Comparison of ENCODE assay signal across 12 cellular contexts in genomic region chr1:151211972-151212705, GRCh38. TPM values are rescaled to one million over a fixed set of nuclear protein-coding genes. Genes with fewer than 3 reads are reported as not detected.
A peak's percentile ranks its signal among the peaks of the same experiment; 100 is the strongest.
DNase-seq lines count a peak whose midpoint lies in the region; ATAC-seq and TF ChIP-seq lines count a peak whose summit lies in the region.
"Had no signal": no experiment of that assay in that cellular context is flagged by ENCODE, and none has a peak within 500 bp of the region (broad histone marks: within the 10 kb centered on the region; RNA-seq: fewer than 3 reads in every experiment).

No MANE protein-coding gene starts in this region.

- intact Hi-C loops in IMR-90 (cut with micrococcal nuclease), result no loop called here

- H3K9ac ChIP-seq in IMR-90 (ENCODE audit: low read depth, low read length) (no peak overlapping the region), mesenchymal stem cell (ENCODE audit: low read length) (no peak overlapping the region)

- no peak overlapping the region for H2AK9ac ChIP-seq in IMR-90 (replicated peaks; ENCODE audit: low read depth, low read length, poor library complexity)

- H3K9me3 ChIP-seq in IMR-90 (ENCODE audit: control insufficient read depth, insufficient read depth, low read length) (no peaks in the 10 kb centered on the region), mesenchymal stem cell (ENCODE audit: control insufficient read depth, low read length) (no peaks in the 10 kb centered on the region)
- H3K9me3 ChIP-seq: tibial nerve had no signal

- peak overlapping the region; percentile 33 for H3K4me3 Mint-ChIP-seq in activated naive CD8-positive, alpha-beta T cell
- no peak overlapping the region for H3K4me3 Mint-ChIP-seq in stimulated activated memory B cell treated with anti-CD40 and anti-IgM and Interleukin-4, amounts not matched to agents 10 μg/mL and 1 μg/mL and 100 μg/mL, for 72 hours

- H4K91ac ChIP-seq in IMR-90 (ENCODE audit: insufficient read depth, low read depth, low read length) (no peak overlapping the region), mesenchymal stem cell (ENCODE audit: low read length) (no peak overlapping the region)

- no peak overlapping the region for H2BK20ac ChIP-seq in IMR-90 (ENCODE audit: low read depth, low read length)

- peaks cover 1% of the 10 kb centered on the region; the same call in 1 of the 2 replicates for H3K4me1 ChIP-seq in IMR-90 (ENCODE audit: control insufficient read depth, insufficient read depth, low read length)
- peaks cover 4% of the 10 kb centered on the region for H3K4me1 ChIP-seq in mesenchymal stem cell (ENCODE audit: control insufficient read depth, insufficient read depth, low read depth, low read length)

- no peak overlapping the region for H4K5ac ChIP-seq in IMR-90 (ENCODE audit: low read depth, low read length)

- POLR2A ChIA-PET in IMR-90 (lab: Charles Lee; ENCODE audit: unreplicated experiment), result interaction anchor here (0.6 kb wide), 1 partner anchor 11 kb away, joined by 3 read pairs; no protein-coding TSS in a partner anchor

- no peak overlapping the region for H3K14ac ChIP-seq in IMR-90 (replicated peaks; ENCODE audit: low read depth, low read length)
- H3K14ac ChIP-seq in mesenchymal stem cell (ENCODE audit: low read length in 2 of 2), result no peak overlapping the region

- H3K23ac ChIP-seq in IMR-90 (ENCODE audit: low read depth, low read length) (0 out of 2 replicates have a peak overlapping the region, but pooled peaks have one; percentile 26), mesenchymal stem cell (ENCODE audit: low read length in 2 of 2) (no peak overlapping the region)

- no peak for TF ChIP-seq RAD21 in IMR-90 (IDR thresholded peaks at IDR 0.05; ENCODE audit: low read length)

- no peak for TF ChIP-seq CTCF in IMR-90 (conservative IDR thresholded peaks at IDR 0.05; ENCODE audit: low read depth, low read length)

- H3K4ac ChIP-seq in IMR-90 (ENCODE audit: low read depth, low read length) (no peak overlapping the region), mesenchymal stem cell (ENCODE audit: low read depth in 1 of 2, low read length in 2 of 2) (no peak overlapping the region)

- H3K27ac Mint-ChIP-seq in activated naive CD8-positive, alpha-beta T cell, result peak overlapping the region; percentile 81
- H3K27ac Mint-ChIP-seq in stimulated activated memory B cell treated with anti-CD40 and anti-IgM and Interleukin-4, amounts not matched to agents 10 μg/mL and 1 μg/mL and 100 μg/mL, for 72 hours, result no peak overlapping the region

- peaks cover 4 to 64% of the 10 kb centered on the region in 2 experiments; a peak in 3 of 4 replicates for H3K79me1 ChIP-seq in IMR-90 (ENCODE audit: low read depth in 1 of 2, low read length in 2 of 2)
- H3K79me1 ChIP-seq in mesenchymal stem cell (replicated peaks; ENCODE audit: low read length, poor library complexity, severe bottlenecking), result no peaks in the 10 kb centered on the region

- H3K27me3 ChIP-seq in IMR-90 (ENCODE audit: control insufficient read depth, insufficient read depth, low read length), result no peaks in the 10 kb centered on the region
- H3K27me3 ChIP-seq in mesenchymal stem cell (ENCODE audit: control insufficient read depth in 1 of 2, insufficient read depth in 1 of 2, low read length in 2 of 2), result no peaks in the 10 kb centered on the region
- H3K27me3 ChIP-seq: tibial nerve had no signal

- peaks cover 2% of the 10 kb centered on the region for H3K36me3 Mint-ChIP-seq in activated naive CD8-positive, alpha-beta T cell
- H3K36me3 Mint-ChIP-seq in stimulated activated memory B cell treated with anti-CD40 and anti-IgM and Interleukin-4, amounts not matched to agents 10 μg/mL and 1 μg/mL and 100 μg/mL, for 72 hours, result peaks cover 28% of the 10 kb centered on the region

- H3K36me3 ChIP-seq in IMR-90 (ENCODE audit: control insufficient read depth, insufficient read depth, low read length) (peaks cover 25% of the 10 kb centered on the region), mesenchymal stem cell (ENCODE audit: control insufficient read depth in 1 of 2, insufficient read depth in 2 of 2, low read depth in 1 of 2, low read length in 2 of 2) (peaks cover 53 to 55% of the 10 kb centered on the region in 2 experiments)

- H4K8ac ChIP-seq in IMR-90 (ENCODE audit: low read depth in 2 of 2, low read length in 2 of 2) (no peak overlapping the region), mesenchymal stem cell (ENCODE audit: low read length) (no peak overlapping the region)

- no peak overlapping the region for H3K18ac ChIP-seq in IMR-90 (ENCODE audit: low read depth, low read length)
- H3K18ac ChIP-seq in mesenchymal stem cell (ENCODE audit: low read depth in 1 of 2, low read length in 2 of 2), result no peak overlapping the region

- H3K27me3 Mint-ChIP-seq in activated naive CD8-positive, alpha-beta T cell, result no peaks in the 10 kb centered on the region
- no peaks in the 10 kb centered on the region for H3K27me3 Mint-ChIP-seq in stimulated activated memory B cell treated with anti-CD40 and anti-IgM and Interleukin-4, amounts not matched to agents 10 μg/mL and 1 μg/mL and 100 μg/mL, for 72 hours

- no peak overlapping the region for H2BK120ac ChIP-seq in IMR-90 (ENCODE audit: low read depth, low read length)
- H2BK120ac ChIP-seq in mesenchymal stem cell (ENCODE audit: low read depth, low read length), result no peak overlapping the region

- peaks cover 79% of the 10 kb centered on the region for H4K20me1 ChIP-seq in IMR-90 (ENCODE audit: insufficient read depth, low read length)

- no peak overlapping the region for H3K56ac ChIP-seq in IMR-90 (ENCODE audit: extremely low read depth, insufficient read depth, low read length)

- no peak overlapping the region for H2BK12ac ChIP-seq in mesenchymal stem cell (ENCODE audit: low read length in 2 of 2)

- CTCF ChIA-PET in IMR-90 (lab: Yijun Ruan, JAX), result no interaction called here

- H3K4me3 ChIP-seq in IMR-90 (ENCODE audit: insufficient read depth, low read depth, low read length), result no peak overlapping the region
- H3K4me3 ChIP-seq in mesenchymal stem cell (ENCODE audit: insufficient read depth in 1 of 2, low read depth in 1 of 2, low read length in 2 of 2), result no peak overlapping the region
- H3K4me3 ChIP-seq: lung, tibial nerve had no signal

- WGBS in IMR-90 (ENCODE audit: extremely low coverage in 2 of 2, insufficient read length in 1 of 2), 2 experiments, result no CpG with 5 or more reads among the region's 15 CpGs
- 74% methylated on average over 14 of the region's 15 CpGs for WGBS in mesenchymal stem cell

- in situ Hi-C loops in IMR-90 (cut with MboI; ENCODE audit: low sequenced_read_pairs), result no loop called here

- peak; percentile 34 for DNase-seq in NCI-H82 (lab: John Stamatoyannopoulos, UW)
- DNase-seq in NCI-H82 treated with DMSO at 0.1 percent for 48 hours (lab: John Stamatoyannopoulos, UW; ENCODE audit: unreplicated experiment), result no peak
- DNase-seq in IMR-90, result no peak
- peak; percentile 51 for DNase-seq in mesenchymal stem cell
- DNase-seq in retina, result no peak
- DNase-seq in NCI-H1417 (lab: John Stamatoyannopoulos, UW), result no peak
- DNase-seq: NCI-H1417 treated with DMSO at 0.1 percent for 48 hours, NCI-H510A had no signal

- H3K27ac ChIP-seq in IMR-90 (ENCODE audit: insufficient read depth, low read length), result no peak overlapping the region
- H3K27ac ChIP-seq in mesenchymal stem cell (ENCODE audit: low read length, poor library complexity, severe bottlenecking), result no peak overlapping the region
- H3K27ac ChIP-seq: tibial nerve had no signal

- H2BK5ac ChIP-seq in IMR-90 (ENCODE audit: low read depth, low read length, poor library complexity, severe bottlenecking) (peak overlapping the region; percentile 1), mesenchymal stem cell (ENCODE audit: low read depth, low read length, poor library complexity, severe bottlenecking) (no peak overlapping the region)

- H2BK15ac ChIP-seq in IMR-90 (ENCODE audit: low read depth, low read length) (no peak overlapping the region), mesenchymal stem cell (ENCODE audit: low read depth, poor library complexity, severe bottlenecking) (no peak overlapping the region)

- no peak for TF ChIP-seq POLR2A in IMR-90 (IDR thresholded peaks at IDR 0.05; ENCODE audit: low read depth, low read length)

- H3K9me1 ChIP-seq in IMR-90 (ENCODE audit: insufficient read depth, low read length), result peaks cover 8% of the 10 kb centered on the region; the same call in 1 of the 2 replicates

- dilution Hi-C loops in IMR-90 (cut with HindIII; ENCODE audit: low sequenced_read_pairs, unreplicated experiment), result no loop called here

- peaks cover 30% of the 10 kb centered on the region for H3K4me1 Mint-ChIP-seq in activated naive CD8-positive, alpha-beta T cell (ENCODE audit: low read depth)
- peaks cover 23% of the 10 kb centered on the region for H3K4me1 Mint-ChIP-seq in stimulated activated memory B cell treated with anti-CD40 and anti-IgM and Interleukin-4, amounts not matched to agents 10 μg/mL and 1 μg/mL and 100 μg/mL, for 72 hours

- no peaks in the 10 kb centered on the region for H3K9me3 Mint-ChIP-seq in activated naive CD8-positive, alpha-beta T cell (ENCODE audit: low read depth)
- no peaks in the 10 kb centered on the region for H3K9me3 Mint-ChIP-seq in stimulated activated memory B cell treated with anti-CD40 and anti-IgM and Interleukin-4, amounts not matched to agents 10 μg/mL and 1 μg/mL and 100 μg/mL, for 72 hours

- H2AFZ ChIP-seq in IMR-90 (replicated peaks; ENCODE audit: low read length, poor library complexity) (no peak overlapping the region), mesenchymal stem cell (ENCODE audit: low read depth, low read length) (no peak overlapping the region)

- ATAC-seq in IMR-90 (ENCODE audit: low read depth), result no peak
- ATAC-seq in stimulated activated memory B cell treated with anti-CD40 and anti-IgM and Interleukin-4, amounts not matched to agents 10 μg/mL and 1 μg/mL and 100 μg/mL, for 72 hours, result no peak

- no peak overlapping the region for H3K4me2 ChIP-seq in IMR-90 (ENCODE audit: low read depth, low read length)
- H3K4me2 ChIP-seq in mesenchymal stem cell (ENCODE audit: low read length, poor library complexity, severe bottlenecking), result no peak overlapping the region

- no TSS peak for BruUV-seq in IMR-90 (replicated peaks; lab: Mats Ljungman, UMichigan)

- H2AK5ac ChIP-seq in IMR-90 (ENCODE audit: low read depth, low read length) (no peak overlapping the region), mesenchymal stem cell (ENCODE audit: low read length, severe bottlenecking) (no peak overlapping the region)

RNA-seq across cellular contexts. Expression of gene PIP5K1A, which starts 13.8 kb away (rescaled TPM):
- 52.5 and 59.1 TPM in 2 replicates for total RNA-seq in IMR-90 (2012; rRNA removed)
- 85.5 and 105 TPM in 2 replicates for polyA plus RNA-seq in IMR-90 (2012; rRNA removed)
- polyA plus RNA-seq in IMR-90 (2012; cell fraction: cytosol; rRNA removed), result 30.9 and 48.4 TPM in 2 replicates
- 34.4 and 218 TPM in 2 replicates for polyA plus RNA-seq in IMR-90 (2012; cell fraction: nucleus; rRNA removed; ENCODE audit: low replicate concordance)
- 58.2 TPM for polyA plus RNA-seq in mesenchymal stem cell (2013, experiment 1 of 2)
- 59.4 TPM for polyA plus RNA-seq in mesenchymal stem cell (2013, experiment 2 of 2)

RNA-seq across cellular contexts. Expression of gene VPS72, which starts 22.1 kb away (rescaled TPM):
- total RNA-seq in IMR-90 (2012; rRNA removed), result 51.3 and 53.6 TPM in 2 replicates
- polyA plus RNA-seq in IMR-90 (2012; rRNA removed), result 62.3 and 64.5 TPM in 2 replicates
- 37.1 and 43.4 TPM in 2 replicates for polyA plus RNA-seq in IMR-90 (2012; cell fraction: cytosol; rRNA removed)
- 20.6 and 33.3 TPM in 2 replicates for polyA plus RNA-seq in IMR-90 (2012; cell fraction: nucleus; rRNA removed; ENCODE audit: low replicate concordance)
- polyA plus RNA-seq in mesenchymal stem cell (2013, experiment 1 of 2), result 41.7 TPM
- 39.3 TPM for polyA plus RNA-seq in mesenchymal stem cell (2013, experiment 2 of 2)

RNA-seq across cellular contexts. Expression of gene TMOD4, which starts 36.4 kb away (rescaled TPM):
- total RNA-seq in IMR-90 (2012; rRNA removed), result not detected in 2 replicates
- 0.22 and 0.27 TPM in 2 replicates for polyA plus RNA-seq in IMR-90 (2012; rRNA removed)
- polyA plus RNA-seq in IMR-90 (2012; cell fraction: cytosol; rRNA removed), result 0.12 and 0.36 TPM in 2 replicates
- 0.63 and 0.87 TPM in 2 replicates for polyA plus RNA-seq in IMR-90 (2012; cell fraction: nucleus; rRNA removed; ENCODE audit: low replicate concordance)
- polyA plus RNA-seq in mesenchymal stem cell (2013, experiment 1 of 2), result 0.06 TPM
- polyA plus RNA-seq in mesenchymal stem cell (2013, experiment 2 of 2), result 0.14 TPM

RNA-seq across cellular contexts. Expression of gene PSMD4, which starts 42.4 kb away (rescaled TPM):
- total RNA-seq in IMR-90 (2012; rRNA removed), result 289 and 349 TPM in 2 replicates
- polyA plus RNA-seq in IMR-90 (2012; rRNA removed), result 282 and 314 TPM in 2 replicates
- 247 and 276 TPM in 2 replicates for polyA plus RNA-seq in IMR-90 (2012; cell fraction: cytosol; rRNA removed)
- polyA plus RNA-seq in IMR-90 (2012; cell fraction: nucleus; rRNA removed; ENCODE audit: low replicate concordance), result 150 and 155 TPM in 2 replicates
- polyA plus RNA-seq in mesenchymal stem cell (2013, experiment 1 of 2), result 136 TPM
- 139 TPM for polyA plus RNA-seq in mesenchymal stem cell (2013, experiment 2 of 2)

RNA-seq across cellular contexts. Expression of gene SCNM1, which starts 46.2 kb away (rescaled TPM):
- 22.2 and 27.4 TPM in 2 replicates for total RNA-seq in IMR-90 (2012; rRNA removed)
- polyA plus RNA-seq in IMR-90 (2012; rRNA removed), result 33.2 and 35.3 TPM in 2 replicates
- polyA plus RNA-seq in IMR-90 (2012; cell fraction: cytosol; rRNA removed), result 15.6 and 31.7 TPM in 2 replicates
- 20.3 and 49.2 TPM in 2 replicates for polyA plus RNA-seq in IMR-90 (2012; cell fraction: nucleus; rRNA removed; ENCODE audit: low replicate concordance)
- polyA plus RNA-seq in mesenchymal stem cell (2013, experiment 1 of 2), result 51.1 TPM
- polyA plus RNA-seq in mesenchymal stem cell (2013, experiment 2 of 2), result 52.4 TPM

Comparison
In these comparisons a context has a peak if more than half of its experiments do, and no peak if none do; other contexts are left out.
1. DNase-seq: peak in NCI-H82 (single experiment) and mesenchymal stem cell (single experiment); none in NCI-H82 treated with DMSO at 0.1 percent for 48 hours (single experiment), IMR-90 (single experiment), retina (single experiment) and NCI-H1417 (0 of 3).